In genomic region chr1:24771574-24771973, GRCh38 we compare ENCODE assay signal across 18 cellular contexts. TPM values are rescaled to one million over a fixed set of nuclear protein-coding genes. Genes with fewer than 3 reads are reported as not detected.
DNase-seq lines count a peak whose midpoint lies in the region; ATAC-seq and TF ChIP-seq lines count a peak whose summit lies in the region.
"Had no signal": no experiment of that assay in that cellular context is flagged by ENCODE, and none has a peak within 500 bp of the region (broad histone marks: within the 10 kb centered on the region; RNA-seq: fewer than 3 reads in every experiment).

No MANE protein-coding gene starts in this region.

- peak overlapping the region; percentile 88 for H3K27ac Mint-ChIP-seq in MCF 10A (ENCODE audit: low read depth, unreplicated experiment)
- peak overlapping the region; percentile 52 for H3K27ac Mint-ChIP-seq in chondrocyte (ENCODE audit: unreplicated experiment)
- H3K27ac Mint-ChIP-seq in osteocyte (ENCODE audit: unreplicated experiment) = peak overlapping the region; percentile 61
- no peak overlapping the region for H3K27ac Mint-ChIP-seq in CD8-positive, alpha-beta memory T cell
- H3K27ac Mint-ChIP-seq: activated CD4-positive, alpha-beta memory T cell treated with anti-CD3 and anti-CD28 coated beads, Interleukin-2, amount 10 ng/mL, durations not matched to agents 7 days and 5 days; type B pancreatic cell had no signal

- dilution Hi-C loops in mammary epithelial cell (cut with HindIII; ENCODE audit: low sequenced_read_pairs) = no loop called here

- TF ChIP-seq CTCF in MCF 10A (IDR thresholded peaks at IDR 0.05; ENCODE audit: unreplicated experiment) (no peak), mammary epithelial cell (conservative IDR thresholded peaks at IDR 0.05 in 1 of 2, IDR thresholded peaks at IDR 0.05 in 1 of 2; ENCODE audit: extremely low read depth in 1 of 2, insufficient read depth in 1 of 2, low read depth in 1 of 2, low read length in 2 of 2) (no peak), chondrocyte (IDR thresholded peaks at IDR 0.05) (no peak), osteocyte (IDR thresholded peaks at IDR 0.05) (no peak), upper lobe of right lung (IDR thresholded peaks at IDR 0.05) (no peak)

- peaks cover 89% of the 10 kb centered on the region for H3K79me2 ChIP-seq in mammary epithelial cell (ENCODE audit: insufficient read depth, low read length)

- H3K27me3 Mint-ChIP-seq in MCF 10A (ENCODE audit: insufficient read depth, unreplicated experiment) (no peaks in the 10 kb centered on the region), chondrocyte (ENCODE audit: low read depth) (no peaks in the 10 kb centered on the region), osteocyte (ENCODE audit: unreplicated experiment) (no peaks in the 10 kb centered on the region)
- peaks cover 0 to 12% of the 10 kb centered on the region in 2 donors for H3K27me3 Mint-ChIP-seq in CD8-positive, alpha-beta memory T cell
- H3K27me3 Mint-ChIP-seq: activated CD4-positive, alpha-beta memory T cell treated with anti-CD3 and anti-CD28 coated beads, Interleukin-2, amount 10 ng/mL, durations not matched to agents 7 days and 5 days; type B pancreatic cell had no signal

- H3K27me3 ChIP-seq in mammary epithelial cell (ENCODE audit: insufficient read depth, low read length) = no peaks in the 10 kb centered on the region
- H3K27me3 ChIP-seq in upper lobe of right lung = no peaks in the 10 kb centered on the region
- H3K27me3 ChIP-seq in CD8-positive, alpha-beta memory T cell (ENCODE audit: insufficient read depth, low read length, poor library complexity, severe bottlenecking) = no peaks in the 10 kb centered on the region
- H3K27me3 ChIP-seq: body of pancreas, ovary had no signal

- intact Hi-C loops in MCF 10A (cut with micrococcal nuclease) = no loop called here
- intact Hi-C loops in mammary epithelial cell (cut with micrococcal nuclease) = no loop called here
- intact Hi-C loops in upper lobe of right lung (cut with DNase I) = no loop called here

- BruUV-seq in MCF 10A (replicated peaks; lab: Mats Ljungman, UMichigan) = no TSS peak
- BruUV-seq in mammary epithelial cell (replicated peaks; lab: Mats Ljungman, UMichigan) = no TSS peak

- H3K9me3 ChIP-seq in mammary epithelial cell (replicated peaks; ENCODE audit: insufficient read depth, low read length) = no peaks in the 10 kb centered on the region
- H3K9me3 ChIP-seq in upper lobe of right lung = no peaks in the 10 kb centered on the region
- H3K9me3 ChIP-seq in CD8-positive, alpha-beta memory T cell (ENCODE audit: low read length) = no peaks in the 10 kb centered on the region
- H3K9me3 ChIP-seq: body of pancreas, ovary had no signal

- H3K36me3 ChIP-seq in mammary epithelial cell (ENCODE audit: insufficient read depth, low read length) = peaks cover 2% of the 10 kb centered on the region
- no peaks in the 10 kb centered on the region for H3K36me3 ChIP-seq in upper lobe of right lung
- no peaks in the 10 kb centered on the region for H3K36me3 ChIP-seq in CD8-positive, alpha-beta memory T cell (ENCODE audit: insufficient read depth, low read length)
- H3K36me3 ChIP-seq: ovary had no signal

- no peak overlapping the region for H2AFZ ChIP-seq in mammary epithelial cell (ENCODE audit: low read depth, low read length)

- H3K4me1 ChIP-seq in mammary epithelial cell (ENCODE audit: insufficient read depth, low read length) (peaks cover 27% of the 10 kb centered on the region), upper lobe of right lung (peaks cover 34% of the 10 kb centered on the region)
- H3K4me1 ChIP-seq in CD8-positive, alpha-beta memory T cell (ENCODE audit: insufficient read depth, low read length) = no peaks in the 10 kb centered on the region

- H3K9me3 Mint-ChIP-seq in MCF 10A (ENCODE audit: unreplicated experiment) = no peaks in the 10 kb centered on the region
- H3K9me3 Mint-ChIP-seq in chondrocyte (ENCODE audit: low read depth) = no peaks in the 10 kb centered on the region
- H3K9me3 Mint-ChIP-seq in osteocyte (ENCODE audit: unreplicated experiment) = no peaks in the 10 kb centered on the region
- H3K9me3 Mint-ChIP-seq in CD8-positive, alpha-beta memory T cell = no peaks in the 10 kb centered on the region
- H3K9me3 Mint-ChIP-seq: activated CD4-positive, alpha-beta memory T cell treated with anti-CD3 and anti-CD28 coated beads, Interleukin-2, amount 10 ng/mL, durations not matched to agents 7 days and 5 days; type B pancreatic cell had no signal

- H4K20me1 ChIP-seq in mammary epithelial cell (ENCODE audit: insufficient read depth, low read length) = no peaks in the 10 kb centered on the region

- CTCF ChIA-PET in MCF 10A (lab: Yijun Ruan, JAX) = interaction anchor here (0.6 to 1.4 kb wide), 5 partner anchors 10 to 1327 kb away, joined by 3 to 6 read pairs (median 3); no protein-coding TSS in a partner anchor
- CTCF ChIA-PET in mammary epithelial cell (lab: Charles Lee; ENCODE audit: low non-redundant PET) = no interaction called here
- CTCF ChIA-PET in CD8-positive, alpha-beta memory T cell (lab: Charles Lee) = interaction anchor here (0.9 to 1.5 kb wide), 2 partner anchors 76 to 83 kb away, joined by 3 read pairs; no protein-coding TSS in a partner anchor

- no peak overlapping the region for H3K4me2 ChIP-seq in mammary epithelial cell (ENCODE audit: insufficient read depth, low read depth, low read length)

- ATAC-seq in upper lobe of right lung = no peak
- ATAC-seq: body of pancreas, HCT116 had no signal

- H3K36me3 Mint-ChIP-seq in MCF 10A (ENCODE audit: insufficient read depth, unreplicated experiment) = peaks cover 5% of the 10 kb centered on the region
- peaks cover 1% of the 10 kb centered on the region for H3K36me3 Mint-ChIP-seq in chondrocyte (ENCODE audit: low read depth)
- H3K36me3 Mint-ChIP-seq in osteocyte (ENCODE audit: unreplicated experiment) = peaks cover 16% of the 10 kb centered on the region
- H3K36me3 Mint-ChIP-seq in CD8-positive, alpha-beta memory T cell = no peaks in the 10 kb centered on the region

- DNase-seq in MCF 10A (ENCODE audit: unreplicated experiment) (no peak), mammary epithelial cell (no peak), chondrocyte (ENCODE audit: low spot score) (no peak), osteocyte (ENCODE audit: extremely low spot score, unreplicated experiment) (no peak), upper lobe of right lung (no peak), amygdala (lab: John Stamatoyannopoulos, UW) (no peak), ecto neural progenitor cell (ENCODE audit: low spot score) (no peak)
- no peak for DNase-seq in CD8-positive, alpha-beta memory T cell
- DNase-seq: ACHN; activated CD4-positive, alpha-beta memory T cell treated with anti-CD3 and anti-CD28 coated beads, Interleukin-2, amount 10 ng/mL, durations not matched to agents 7 days and 5 days; activated effector memory CD4-positive, alpha-beta T cell treated with anti-CD3 and anti-CD28 coated beads, Interleukin-2, amount 50 U/mL, for 16 hours; body of pancreas; Kasumi-1; NCI-H187 treated with DMSO at 0.1 percent for 48 hours; NCI-H748 treated with DMSO at 0.1 percent for 48 hours; ovary had no signal

- H3K27ac ChIP-seq in mammary epithelial cell (ENCODE audit: insufficient read depth, low read depth, low read length) (no peak overlapping the region), upper lobe of right lung (peak overlapping the region; percentile 8)
- no peak overlapping the region for H3K27ac ChIP-seq in CD8-positive, alpha-beta memory T cell (ENCODE audit: low read depth, low read length)

- H3K4me1 Mint-ChIP-seq in MCF 10A (ENCODE audit: insufficient read depth, unreplicated experiment) = peaks cover 16% of the 10 kb centered on the region
- peaks cover 77% of the 10 kb centered on the region for H3K4me1 Mint-ChIP-seq in chondrocyte (ENCODE audit: low read depth)
- peaks cover 66% of the 10 kb centered on the region for H3K4me1 Mint-ChIP-seq in osteocyte (ENCODE audit: unreplicated experiment)
- no peaks in the 10 kb centered on the region for H3K4me1 Mint-ChIP-seq in CD8-positive, alpha-beta memory T cell

- H3K4me3 Mint-ChIP-seq in MCF 10A (ENCODE audit: unreplicated experiment) = no peak overlapping the region
- H3K4me3 Mint-ChIP-seq in chondrocyte (ENCODE audit: unreplicated experiment) = no peak overlapping the region
- no peak overlapping the region for H3K4me3 Mint-ChIP-seq in osteocyte (ENCODE audit: unreplicated experiment)
- no peak overlapping the region for H3K4me3 Mint-ChIP-seq in CD8-positive, alpha-beta memory T cell
- H3K4me3 Mint-ChIP-seq: activated CD4-positive, alpha-beta memory T cell treated with anti-CD3 and anti-CD28 coated beads, Interleukin-2, amount 10 ng/mL, durations not matched to agents 7 days and 5 days; type B pancreatic cell had no signal

- no peak overlapping the region for H3K9ac ChIP-seq in mammary epithelial cell (ENCODE audit: insufficient read depth, low read length)

- in situ Hi-C loops in mammary epithelial cell (cut with MboI; ENCODE audit: low sequenced_read_pairs in 2 of 2) = no loop called here

- POLR2A ChIA-PET in MCF 10A (lab: Yijun Ruan, JAX) = interaction anchor here (0.6 to 7.1 kb wide), 4 partner anchors 21 to 53 kb away, joined by 3 to 50 read pairs (median 3); partner anchors contain the start of gene CLIC4
- POLR2A ChIA-PET in CD8-positive, alpha-beta memory T cell (lab: Charles Lee) = no interaction called here

- H3K4me3 ChIP-seq in mammary epithelial cell (replicated peaks in 1 of 3; ENCODE audit: insufficient read depth in 1 of 3, low read depth in 2 of 3, low read length in 3 of 3) (no peak overlapping the region), upper lobe of right lung (no peak overlapping the region)
- no peak overlapping the region for H3K4me3 ChIP-seq in CD8-positive, alpha-beta memory T cell (ENCODE audit: low read length)
- H3K4me3 ChIP-seq: body of pancreas, ovary had no signal

RNA-seq across cellular contexts. Expression of gene CLIC4, which starts 26.3 kb away (rescaled TPM):
- 242 and 281 TPM in 2 replicates for total RNA-seq in MCF 10A (2022)
- 100 to 1,000 TPM; 212 to 547 TPM for total RNA-seq in mammary epithelial cell
- 118 TPM for polyA plus RNA-seq in mammary epithelial cell
- polyA minus RNA-seq in mammary epithelial cell = 140 TPM
- total RNA-seq in chondrocyte = 282 to 430 TPM (median 411 TPM) in 3 replicates
- 369 and 370 TPM in 2 replicates for total RNA-seq in osteocyte
- total RNA-seq in upper lobe of right lung = 200 TPM
- total RNA-seq in CD8-positive, alpha-beta memory T cell = 10 to 100 TPM; 12.8 to 13.2 TPM
- polyA plus RNA-seq in CD8-positive, alpha-beta memory T cell = 0.18 TPM

Comparison
In these comparisons a context has a peak if more than half of its experiments do, and no peak if none do; other contexts are left out.
1. H3K27ac Mint-ChIP-seq: peak in MCF 10A (single experiment), chondrocyte (single experiment) and osteocyte (single experiment); none in CD8-positive, alpha-beta memory T cell (0 of 8).
2. RNA of gene CLIC4, which starts 26.3 kb away (total RNA-seq): 212 to 547 TPM in mammary epithelial cell, 282 to 430 TPM in chondrocyte, 369 to 370 TPM in osteocyte, 242 to 281 TPM in MCF 10A and 200 TPM in upper lobe of right lung (single experiment); 12.8 to 13.2 TPM in CD8-positive, alpha-beta memory T cell; every median in the first group is over 10 times any median in the second.